In genomic region chr2:95337829-95338228, GRCh38 we compare ENCODE assay signal across 27 cellular contexts. TPM values are rescaled to one million over a fixed set of nuclear protein-coding genes. Genes with fewer than 3 reads are reported as not detected.
"Had no signal": no experiment of that assay in that cellular context is flagged by ENCODE, and none has a peak within 500 bp of the region (broad histone marks: within the 10 kb centered on the region; RNA-seq: fewer than 3 reads in every experiment).

No MANE protein-coding gene starts in this region.

- H3K4me1 ChIP-seq: adrenal gland, body of pancreas, prostate gland, testis had no signal

- H3K9me3 ChIP-seq: adrenal gland, body of pancreas, neutrophil, ovary, prostate gland, testis, transverse colon had no signal

- H3K27ac Mint-ChIP-seq: activated CD4-positive, alpha-beta T cell treated with anti-CD3 and anti-CD28 coated beads for 36 hours; activated naive CD8-positive, alpha-beta T cell; natural killer cell treated with Interleukin-12 subunit alpha and Interleukin-12 subunit beta and Interleukin-15 and Interleukin-18, amount 100 ng/mL, for 72 hours; T-cell; T-helper 2 cell treated with Interferon-gamma antibody and Interleukin-4, amounts not matched to agents 5 μg/mL and 100 μg/mL, for 36 hours had no signal

- H3K4me1 Mint-ChIP-seq: activated CD4-positive, alpha-beta T cell treated with anti-CD3 and anti-CD28 coated beads for 36 hours; T-cell had no signal

- H3K27ac ChIP-seq: adrenal gland, body of pancreas, coronary artery, dorsolateral prefrontal cortex, neutrophil, ovary, prostate gland, testis, transverse colon had no signal

- FAIRE-seq: frontal cortex had no signal

- H3K36me3 Mint-ChIP-seq: activated naive CD8-positive, alpha-beta T cell; natural killer cell treated with Interleukin-12 subunit alpha and Interleukin-12 subunit beta and Interleukin-15 and Interleukin-18, amount 100 ng/mL, for 72 hours; T-cell had no signal

- H3K9me3 Mint-ChIP-seq: natural killer cell treated with Interleukin-12 subunit alpha and Interleukin-12 subunit beta and Interleukin-15 and Interleukin-18, amount 100 ng/mL, for 72 hours; T-cell; T-helper 2 cell treated with Interferon-gamma antibody and Interleukin-4, amounts not matched to agents 5 μg/mL and 100 μg/mL, for 36 hours had no signal

- DNase-seq: activated CD4-positive, alpha-beta T cell treated with anti-CD3 and anti-CD28 coated beads for 36 hours; activated CD4-positive, alpha-beta T cell treated with anti-CD3 and anti-CD28 coated beads, Interleukin-2, amount 50 U/mL, for 48 hours; activated CD4-positive, CD25-positive, alpha-beta regulatory T cell; activated CD8-positive, alpha-beta memory T cell treated with anti-CD3 and anti-CD28 coated beads for 24 hours; activated effector memory CD4-positive, alpha-beta T cell treated with Interleukin-2 at 50 U/mL for 16 hours; activated naive CD4-positive, alpha-beta T cell treated with Interleukin-2 at 50 U/mL for 16 hours; adrenal gland; body of pancreas; cerebellar nuclear complex; effector memory CD4-positive, alpha-beta T cell; left colon; mesendoderm; ovary; stimulated activated naive CD8-positive, alpha-beta T cell treated with anti-CD3 and anti-CD28 coated beads, Interleukin-15, Interleukin-2, amounts not matched to agents 100 U/mL and 50 U/mL, for 24 hours; T-cell; testis; transverse colon had no signal

- H3K4me3 Mint-ChIP-seq: activated CD4-positive, alpha-beta T cell treated with anti-CD3 and anti-CD28 coated beads for 36 hours; activated naive CD8-positive, alpha-beta T cell; natural killer cell treated with Interleukin-12 subunit alpha and Interleukin-12 subunit beta and Interleukin-15 and Interleukin-18, amount 100 ng/mL, for 72 hours; T-cell; T-helper 2 cell treated with Interferon-gamma antibody and Interleukin-4, amounts not matched to agents 5 μg/mL and 100 μg/mL, for 36 hours had no signal

- H3K4me3 ChIP-seq: adrenal gland, body of pancreas, coronary artery, dorsolateral prefrontal cortex, lung, ovary, prostate gland, testis, transverse colon had no signal

- H3K27me3 ChIP-seq: adrenal gland, body of pancreas, dorsolateral prefrontal cortex, ovary, testis, transverse colon had no signal

- H3K36me3 ChIP-seq: adrenal gland, neutrophil, ovary, prostate gland, transverse colon had no signal

RNA-seq across cellular contexts. Expression of gene KCNIP3, which starts 40.7 kb away (rescaled TPM):
- total RNA-seq: activated CD4-positive, alpha-beta T cell treated with anti-CD3 and anti-CD28 coated beads for 36 hours; mononuclear cell; natural killer cell treated with Interleukin-12 subunit alpha and Interleukin-12 subunit beta and Interleukin-15 and Interleukin-18, amount 100 ng/mL, for 72 hours; T-cell had no signal
